In genomic region chr4:80335226-80335553, GRCh38 we compare ENCODE assay signal across 9 cellular contexts. TPM values are rescaled to one million over a fixed set of nuclear protein-coding genes. Genes with fewer than 3 reads are reported as not detected.
DNase-seq lines count a peak whose midpoint lies in the region; ATAC-seq, FAIRE-seq and TF ChIP-seq lines count a peak whose summit lies in the region.
"Had no signal": no experiment of that assay in that cellular context is flagged by ENCODE, and none has a peak within 500 bp of the region (broad histone marks: within the 10 kb centered on the region; RNA-seq: fewer than 3 reads in every experiment).

No MANE protein-coding gene starts in this region.

- peaks cover 9% of the 10 kb centered on the region for H3K4me1 Mint-ChIP-seq in activated CD4-positive, alpha-beta T cell treated with anti-CD3 and anti-CD28 coated beads for 36 hours
- no peaks in the 10 kb centered on the region for H3K4me1 Mint-ChIP-seq in astrocyte (ENCODE audit: low read depth, unreplicated experiment)

- intact Hi-C loops in activated CD4-positive, alpha-beta T cell treated with anti-CD3 and anti-CD28 coated beads for 36 hours (cut with DNase I, micrococcal nuclease): loop anchor here in 1 of 2 experiments (10.0 kb wide), 1 partner anchor 1380 kb away; no protein-coding TSS in a partner anchor
- intact Hi-C loops in HepG2 (cut with micrococcal nuclease; ENCODE audit: unreplicated experiment): loop anchor here (5.0 kb wide), 2 partner anchors 113 to 1383 kb away; no protein-coding TSS in a partner anchor
- intact Hi-C loops in lower leg skin (cut with DNase I; ENCODE audit: low total_unique reads): no loop called here

- BruUV-seq in HepG2 (replicated peaks; lab: Mats Ljungman, UMichigan): no TSS peak

- H3K36me3 ChIP-seq in astrocyte (ENCODE audit: insufficient read depth, low read length) (no peaks in the 10 kb centered on the region), HepG2 (replicated peaks in 1 of 2; ENCODE audit: control insufficient read depth in 1 of 2, insufficient read depth in 2 of 2, low read length in 2 of 2) (no peaks in the 10 kb centered on the region), subcutaneous abdominal adipose tissue (ENCODE audit: control insufficient read depth in 5 of 5, insufficient read depth in 5 of 5, low read length in 5 of 5) (no peaks in the 10 kb centered on the region)

- TF ChIP-seq EP300 in HepG2 (IDR thresholded peaks at IDR 0.05; ENCODE audit: low read depth in 2 of 2, low read length in 2 of 2) (no peak), HepG2 (CRISPR knock-in tag; IDR thresholded peaks at IDR 0.05; ENCODE audit: borderline replicate concordance) (no peak)

- H4K20me1 ChIP-seq in astrocyte (ENCODE audit: insufficient read depth, low read length): no peaks in the 10 kb centered on the region
- peaks cover 2% of the 10 kb centered on the region; the same call in 1 of the 2 replicates for H4K20me1 ChIP-seq in HepG2 (ENCODE audit: insufficient read depth, low read length)

- H2AFZ ChIP-seq in astrocyte (ENCODE audit: low read depth, low read length): peak overlapping the region; percentile 81
- H2AFZ ChIP-seq in HepG2 (ENCODE audit: low read length): peak overlapping the region; percentile 23

- H3K9me3 Mint-ChIP-seq in activated CD4-positive, alpha-beta T cell treated with anti-CD3 and anti-CD28 coated beads for 36 hours (ENCODE audit: low read depth): no peaks in the 10 kb centered on the region
- H3K9me3 Mint-ChIP-seq in astrocyte (ENCODE audit: unreplicated experiment): no peaks in the 10 kb centered on the region

- peak overlapping the region; percentile 93 for H3K4me2 ChIP-seq in astrocyte (ENCODE audit: low read length)
- H3K4me2 ChIP-seq in HepG2 (ENCODE audit: low read depth, low read length): peak overlapping the region; percentile 97

- peak overlapping the region; percentile 62 for H3K9ac ChIP-seq in astrocyte (ENCODE audit: low read length)
- H3K9ac ChIP-seq in HepG2 (ENCODE audit: insufficient read depth, low read depth, low read length): no peak overlapping the region
- H3K9ac ChIP-seq in subcutaneous abdominal adipose tissue (ENCODE audit: low read length in 5 of 5): peak overlapping the region in 2 of 5 donors; percentile 36 to 62

- H3K4me1 ChIP-seq in astrocyte (ENCODE audit: insufficient read depth, low read length) (peaks cover 6% of the 10 kb centered on the region), HepG2 (ENCODE audit: insufficient read depth, low read length) (peaks cover 9% of the 10 kb centered on the region), subcutaneous abdominal adipose tissue (ENCODE audit: control insufficient read depth in 5 of 5, insufficient read depth in 5 of 5, low read length in 5 of 5) (peaks cover 0 to 19% (median 14%) of the 10 kb centered on the region in 5 donors)

- no peak for TF ChIP-seq POLR2A in HepG2 (IDR thresholded peaks at IDR 0.05; ENCODE audit: insufficient read depth in 1 of 2, low read depth in 2 of 2, low read length in 2 of 2)
- no peak for TF ChIP-seq POLR2A in lower leg skin (IDR thresholded peaks at IDR 0.05)

- H3K4me3 ChIP-seq in astrocyte (ENCODE audit: insufficient read depth, low read depth, low read length) (peak overlapping the region; percentile 83), HepG2 (replicated peaks in 1 of 3; ENCODE audit: insufficient read depth in 1 of 3, low read depth in 2 of 3, low read length in 3 of 3) (peak overlapping the region; percentile 18 to 77 (median 60); a peak in 4 of 6 replicates), subcutaneous abdominal adipose tissue (ENCODE audit: low read depth in 1 of 5, low read length in 5 of 5) (peak overlapping the region; percentile 74 to 94 (median 91)), lower leg skin (ENCODE audit: low read depth, poor library complexity, severe bottlenecking) (no peak overlapping the region)

- DNase-seq in activated CD4-positive, alpha-beta T cell treated with anti-CD3 and anti-CD28 coated beads for 36 hours: no peak
- DNase-seq in activated CD4-positive, alpha-beta T cell treated with anti-CD3 and anti-CD28 coated beads, Interleukin-2, amount 50 U/mL, for 4 hours: no peak
- DNase-seq in astrocyte (ENCODE audit: low read depth): no peak
- DNase-seq in HepG2 (ENCODE audit: low spot score): no peak
- DNase-seq in NCI-H524 (lab: John Stamatoyannopoulos, UW): no peak
- no peak for DNase-seq in lower leg skin (ENCODE audit: low spot score in 2 of 2)
- no peak for DNase-seq in COLO829 (ENCODE audit: low spot score)
- DNase-seq: NCI-H1694 had no signal

- no peak for ATAC-seq in activated CD4-positive, alpha-beta T cell treated with anti-CD3 and anti-CD28 coated beads for 36 hours
- ATAC-seq in HepG2: no peak

- H3K27me3 Mint-ChIP-seq in activated CD4-positive, alpha-beta T cell treated with anti-CD3 and anti-CD28 coated beads for 36 hours: peaks cover 19% of the 10 kb centered on the region
- peaks cover 11% of the 10 kb centered on the region for H3K27me3 Mint-ChIP-seq in astrocyte (ENCODE audit: low read depth, unreplicated experiment)

- H3K27ac ChIP-seq in astrocyte (ENCODE audit: low read depth, low read length) (no peak overlapping the region), HepG2 (ENCODE audit: extremely low read length, insufficient read depth, low read length) (no peak overlapping the region), subcutaneous abdominal adipose tissue (ENCODE audit: low read depth, low read length) (no peak overlapping the region)

- 2% methylated on average over 3 of the region's 3 CpGs for WGBS in HepG2 (ENCODE audit: low lambda C conversion rate)
- 17 to 20% methylated on average over 3 of the region's 3 CpGs for WGBS in lower leg skin, 2 donors

- POLR2A ChIA-PET in activated CD4-positive, alpha-beta T cell treated with anti-CD3 and anti-CD28 coated beads for 36 hours (lab: Charles Lee): no interaction called here
- POLR2A ChIA-PET in HepG2 (lab: Yijun Ruan, JAX): no interaction called here

- H3K79me2 ChIP-seq in astrocyte (ENCODE audit: insufficient read depth, low read length) (no peaks in the 10 kb centered on the region), HepG2 (ENCODE audit: insufficient read depth, low read length) (no peaks in the 10 kb centered on the region)

- FAIRE-seq in astrocyte (lab: Jason Lieb, UNC): no peak
- FAIRE-seq in HepG2 (lab: Jason Lieb, UNC): no peak

- H3K27ac Mint-ChIP-seq in activated CD4-positive, alpha-beta T cell treated with anti-CD3 and anti-CD28 coated beads for 36 hours: no peak overlapping the region
- no peak overlapping the region for H3K27ac Mint-ChIP-seq in astrocyte (ENCODE audit: unreplicated experiment)

- H3K36me3 Mint-ChIP-seq in activated CD4-positive, alpha-beta T cell treated with anti-CD3 and anti-CD28 coated beads for 36 hours (ENCODE audit: low read depth): no peaks in the 10 kb centered on the region
- no peaks in the 10 kb centered on the region for H3K36me3 Mint-ChIP-seq in astrocyte (ENCODE audit: low read depth, unreplicated experiment)

- H3K4me3 Mint-ChIP-seq in activated CD4-positive, alpha-beta T cell treated with anti-CD3 and anti-CD28 coated beads for 36 hours: peak overlapping the region; percentile 76
- peak overlapping the region; percentile 93 for H3K4me3 Mint-ChIP-seq in astrocyte (ENCODE audit: unreplicated experiment)

- H3K27me3 ChIP-seq in astrocyte (ENCODE audit: insufficient read depth, low read length) (no peaks in the 10 kb centered on the region), HepG2 (ENCODE audit: control insufficient read depth in 1 of 2, insufficient read depth in 2 of 2, low read length in 2 of 2) (peaks cover 0 to 14% of the 10 kb centered on the region in 2 experiments; a peak in 2 of 5 replicates), subcutaneous abdominal adipose tissue (ENCODE audit: control insufficient read depth in 5 of 5, insufficient read depth in 4 of 5, low read length in 5 of 5) (peaks cover 0 to 3% (median 0%) of the 10 kb centered on the region in 5 donors)

- in situ Hi-C loops in HepG2 (cut with HindIII; ENCODE audit: extremely low pct_ligation_motif_present, low pct_unique_long_range_greater_than_20kb): no loop called here

- TF ChIP-seq RAD21 in HepG2 (CRISPR knock-in tag; IDR thresholded peaks at IDR 0.05): no peak

- no peak for TF ChIP-seq CTCF in astrocyte (IDR thresholded peaks at IDR 0.05; ENCODE audit: insufficient read depth, low read depth, low read length)
- TF ChIP-seq CTCF in HepG2 (CRISPR knock-in tag; IDR thresholded peaks at IDR 0.05): no peak
- TF ChIP-seq CTCF in lower leg skin (IDR thresholded peaks at IDR 0.05): no peak

- H3K9me3 ChIP-seq in astrocyte (ENCODE audit: insufficient read depth, low read depth, low read length) (no peaks in the 10 kb centered on the region), HepG2 (ENCODE audit: low read length) (no peaks in the 10 kb centered on the region), subcutaneous abdominal adipose tissue (ENCODE audit: control insufficient read depth in 5 of 5, low read length in 5 of 5) (no peaks in the 10 kb centered on the region)

- CTCF ChIA-PET in activated CD4-positive, alpha-beta T cell treated with anti-CD3 and anti-CD28 coated beads for 36 hours (lab: Charles Lee): interaction anchor here (0.7 to 1.2 kb wide), 3 partner anchors 9 to 210 kb away, joined by 3 to 4 read pairs (median 3); no protein-coding TSS in a partner anchor
- CTCF ChIA-PET in HepG2 (lab: Yijun Ruan, JAX; ENCODE audit: low intra/inter-chr PET ratio, low total read pairs): interaction anchor here (1.1 kb wide), 1 partner anchor 1383 kb away, joined by 5 read pairs; no protein-coding TSS in a partner anchor

RNA-seq across cellular contexts. Expression of gene CFAP299, which starts 0.3 kb away (rescaled TPM):
- total RNA-seq in activated CD4-positive, alpha-beta T cell treated with anti-CD3 and anti-CD28 coated beads for 36 hours: not detected
- total RNA-seq in astrocyte: not detected in 2 replicates
- total RNA-seq in HepG2 (2016; rRNA removed; fragmentation: Illumina TruSeq; extraction: Trizol): not detected in 2 replicates
- not detected in 2 replicates for total RNA-seq in HepG2 (2016; cell fraction: cytosol; rRNA removed; fragmentation: Illumina TruSeq; extraction: Trizol; ENCODE audit: low read depth)
- not detected in 2 replicates for total RNA-seq in HepG2 (2016; cell fraction: insoluble cytoplasmic fraction; rRNA removed; fragmentation: Illumina TruSeq; extraction: Trizol)
- total RNA-seq in HepG2 (2016; cell fraction: membrane; rRNA removed; fragmentation: Illumina TruSeq; extraction: Trizol): not detected in 2 replicates
- not detected in 2 replicates for total RNA-seq in HepG2 (2016; cell fraction: nucleus; rRNA removed; fragmentation: Illumina TruSeq; extraction: Trizol)
- not detected in 2 replicates for polyA plus RNA-seq in HepG2 (2011; rRNA removed)
- polyA plus RNA-seq in HepG2 (2011; cell fraction: cytosol; rRNA removed): not detected in 2 replicates
- not detected in 2 replicates for polyA plus RNA-seq in HepG2 (2011; cell fraction: nucleus; rRNA removed)
- not detected in 2 replicates for polyA plus RNA-seq in HepG2 (2012)
- polyA plus RNA-seq in HepG2 (2016; cell fraction: cytosol; fragmentation: Illumina TruSeq; extraction: Trizol; ENCODE audit: low read depth): not detected in 2 replicates
- not detected in 2 replicates for polyA plus RNA-seq in HepG2 (2016; cell fraction: insoluble cytoplasmic fraction; fragmentation: Illumina TruSeq; extraction: Trizol; ENCODE audit: low read depth)
- not detected in 2 replicates for polyA plus RNA-seq in HepG2 (2016; cell fraction: membrane; fragmentation: Illumina TruSeq; extraction: Trizol; ENCODE audit: low read depth)
- polyA plus RNA-seq in HepG2 (2016; cell fraction: nucleus; fragmentation: Illumina TruSeq; extraction: Trizol; ENCODE audit: insufficient read depth, low read depth): not detected in 2 replicates
- polyA minus RNA-seq in HepG2 (2011; rRNA and poly(A)+ RNA removed; ENCODE audit: low replicate concordance): not detected in 2 replicates
- polyA minus RNA-seq in HepG2 (2011; cell fraction: cytosol; rRNA and poly(A)+ RNA removed): not detected in 2 replicates
- polyA minus RNA-seq in HepG2 (2011; cell fraction: nucleus; rRNA and poly(A)+ RNA removed): not detected in 2 replicates
- not detected for total RNA-seq in lower leg skin
